ENCODE assay signal across 13 cellular contexts in the genomic region with DNA sequence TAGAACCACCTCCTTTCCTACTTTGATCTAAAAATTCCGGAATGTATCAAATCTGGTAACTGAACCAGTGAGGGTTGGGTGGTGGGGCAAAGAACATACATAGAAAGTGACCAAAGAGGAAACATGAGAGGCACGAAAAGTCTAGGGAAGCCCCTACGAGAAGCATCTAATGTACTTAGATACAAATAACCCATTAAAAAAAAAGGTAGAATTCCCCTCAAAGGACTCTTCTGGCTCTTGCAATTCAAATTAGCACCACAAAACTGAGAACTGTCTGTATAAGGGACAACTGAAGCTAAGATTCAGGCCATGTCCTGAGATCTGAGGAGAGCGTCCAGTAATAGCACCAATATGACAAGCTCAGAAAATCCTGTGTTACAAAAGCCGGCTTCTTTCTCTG. TPM values are rescaled to one million over a fixed set of nuclear protein-coding genes. Genes with fewer than 3 reads are reported as not detected.
DNase-seq lines count a peak whose midpoint lies in the region; ATAC-seq, FAIRE-seq and TF ChIP-seq lines count a peak whose summit lies in the region.
"Had no signal": no experiment of that assay in that cellular context is flagged by ENCODE, and none has a peak within 500 bp of the region (broad histone marks: within the 10 kb centered on the region; RNA-seq: fewer than 3 reads in every experiment).

No MANE protein-coding gene starts in this region.

- H3K4me2 ChIP-seq in HepG2 (ENCODE audit: low read depth, low read length): no peak overlapping the region

- ATAC-seq in GM19463 (IDR thresholded peaks at IDR 0.05; ENCODE audit: unreplicated experiment) (peak; percentile 53), HG03558 (IDR thresholded peaks at IDR 0.05; ENCODE audit: extremely low read depth, unreplicated experiment) (peak; percentile 33), HepG2 (no peak), HG03571 (IDR thresholded peaks at IDR 0.05; ENCODE audit: unreplicated experiment) (no peak), GM19395 (IDR thresholded peaks at IDR 0.05; ENCODE audit: unreplicated experiment) (no peak)

- H3K4me3 Mint-ChIP-seq in Calu3 (ENCODE audit: low read depth, unreplicated experiment): no peak overlapping the region
- H3K4me3 Mint-ChIP-seq: activated naive CD4-positive, alpha-beta T cell treated with anti-CD3 and anti-CD28 coated beads, Interleukin-2, amount 50 U/mL, for 24 hours; central memory CD8-positive, alpha-beta T cell had no signal

- no peak overlapping the region for H3K9ac ChIP-seq in HepG2 (ENCODE audit: insufficient read depth, low read depth, low read length)

- FAIRE-seq in HepG2 (lab: Jason Lieb, UNC): no peak

- H3K4me3 ChIP-seq in HepG2 (replicated peaks in 1 of 3; ENCODE audit: insufficient read depth in 1 of 3, low read depth in 2 of 3, low read length in 3 of 3): no peak overlapping the region
- H3K4me3 ChIP-seq: heart right ventricle had no signal

- BruUV-seq in HepG2 (replicated peaks; lab: Mats Ljungman, UMichigan) (no TSS peak), Calu3 (replicated peaks; lab: Mats Ljungman, UMichigan) (no TSS peak)

- TF ChIP-seq RAD21 in HepG2 (CRISPR knock-in tag; IDR thresholded peaks at IDR 0.05): no peak

- TF ChIP-seq POLR2A in HepG2 (IDR thresholded peaks at IDR 0.05; ENCODE audit: insufficient read depth in 1 of 2, low read depth in 2 of 2, low read length in 2 of 2): no peak

- H3K9me3 ChIP-seq in HepG2 (ENCODE audit: low read length): no peaks in the 10 kb centered on the region
- H3K9me3 ChIP-seq: heart right ventricle had no signal

- H3K27me3 ChIP-seq in HepG2 (ENCODE audit: control insufficient read depth in 1 of 2, insufficient read depth in 2 of 2, low read length in 2 of 2): no peaks in the 10 kb centered on the region
- H3K27me3 ChIP-seq: heart right ventricle had no signal

- no peaks in the 10 kb centered on the region; the same call in 1 of the 2 replicates for H4K20me1 ChIP-seq in HepG2 (ENCODE audit: insufficient read depth, low read length)

- no peak overlapping the region for H3K27ac Mint-ChIP-seq in Calu3 (ENCODE audit: unreplicated experiment)
- H3K27ac Mint-ChIP-seq: activated naive CD4-positive, alpha-beta T cell treated with anti-CD3 and anti-CD28 coated beads, Interleukin-2, amount 50 U/mL, for 24 hours had no signal

- H3K4me1 ChIP-seq in HepG2 (ENCODE audit: insufficient read depth, low read length): peaks cover 14% of the 10 kb centered on the region
- H3K4me1 ChIP-seq: heart right ventricle had no signal

- peaks cover 1 to 52% of the 10 kb centered on the region in 2 experiments; a peak in 4 of 5 replicates for H3K36me3 ChIP-seq in HepG2 (replicated peaks in 1 of 2; ENCODE audit: control insufficient read depth in 1 of 2, insufficient read depth in 2 of 2, low read length in 2 of 2)

- DNase-seq in GM13977 (ENCODE audit: low spot score): peak; percentile 36
- DNase-seq in HepG2 (ENCODE audit: low spot score): no peak
- no peak for DNase-seq in Calu3
- no peak for DNase-seq in kidney tubule cell (ENCODE audit: low spot score)
- DNase-seq: heart right ventricle, left cardiac atrium, NCI-H2107 had no signal

- no peaks in the 10 kb centered on the region for H3K4me1 Mint-ChIP-seq in Calu3 (ENCODE audit: low read depth, unreplicated experiment)
- H3K4me1 Mint-ChIP-seq: activated naive CD4-positive, alpha-beta T cell treated with anti-CD3 and anti-CD28 coated beads, Interleukin-2, amount 50 U/mL, for 24 hours; central memory CD8-positive, alpha-beta T cell had no signal

- in situ Hi-C loops in GM13977 (cut with MboI; ENCODE audit: low pct_unique_long_range_greater_than_20kb, low sequenced_read_pairs, unreplicated experiment) (no loop called here), HepG2 (cut with HindIII; ENCODE audit: extremely low pct_ligation_motif_present, low pct_unique_long_range_greater_than_20kb) (no loop called here)

- intact Hi-C loops in HepG2 (cut with micrococcal nuclease; ENCODE audit: unreplicated experiment) (no loop called here), Calu3 (cut with micrococcal nuclease; ENCODE audit: unreplicated experiment) (no loop called here)

- 97% methylated on average over 5 of the region's 5 CpGs for WGBS in HepG2 (ENCODE audit: low lambda C conversion rate)

- TF ChIP-seq EP300 in HepG2 (IDR thresholded peaks at IDR 0.05; ENCODE audit: low read depth in 2 of 2, low read length in 2 of 2) (no peak), HepG2 (CRISPR knock-in tag; IDR thresholded peaks at IDR 0.05; ENCODE audit: borderline replicate concordance) (no peak)

- peaks cover 12% of the 10 kb centered on the region for H3K36me3 Mint-ChIP-seq in Calu3 (ENCODE audit: insufficient read depth, unreplicated experiment)

- H3K9me3 Mint-ChIP-seq in Calu3 (ENCODE audit: low read depth, unreplicated experiment): no peaks in the 10 kb centered on the region
- H3K9me3 Mint-ChIP-seq: activated naive CD4-positive, alpha-beta T cell treated with anti-CD3 and anti-CD28 coated beads, Interleukin-2, amount 50 U/mL, for 24 hours; central memory CD8-positive, alpha-beta T cell had no signal

- no peak overlapping the region for H2AFZ ChIP-seq in HepG2 (ENCODE audit: low read length)

- no peak for TF ChIP-seq CTCF in GM13977 (IDR thresholded peaks at IDR 0.05; ENCODE audit: extremely low read depth, insufficient read depth, missing control alignments)
- no peak for TF ChIP-seq CTCF in HepG2 (CRISPR knock-in tag; IDR thresholded peaks at IDR 0.05)
- no peak for TF ChIP-seq CTCF in Calu3 (IDR thresholded peaks at IDR 0.05; ENCODE audit: unreplicated experiment)

- H3K27ac ChIP-seq in HepG2 (ENCODE audit: extremely low read length, insufficient read depth, low read length): peak overlapping the region; percentile 35
- H3K27ac ChIP-seq: heart right ventricle had no signal

- POLR2A ChIA-PET in HepG2 (lab: Yijun Ruan, JAX): no interaction called here

- H3K27me3 Mint-ChIP-seq in Calu3 (ENCODE audit: unreplicated experiment): no peaks in the 10 kb centered on the region
- H3K27me3 Mint-ChIP-seq: activated naive CD4-positive, alpha-beta T cell treated with anti-CD3 and anti-CD28 coated beads, Interleukin-2, amount 50 U/mL, for 24 hours; central memory CD8-positive, alpha-beta T cell had no signal

- CTCF ChIA-PET in HepG2 (lab: Yijun Ruan, JAX; ENCODE audit: low intra/inter-chr PET ratio, low total read pairs): no interaction called here
- CTCF ChIA-PET in Calu3 (lab: Charles Lee): interaction anchor here (0.7 kb wide), 1 partner anchor 10 kb away, joined by 3 read pairs; no protein-coding TSS in a partner anchor

- peaks cover 15% of the 10 kb centered on the region for H3K79me2 ChIP-seq in HepG2 (ENCODE audit: insufficient read depth, low read length)

TF ChIP-seq in HepG2, 621 proteins besides CTCF, POLR2A, EP300 and RAD21 (continues in another document):
- TF ChIP-seq YEATS4 (CRISPR knock-in tag; IDR thresholded peaks at IDR 0.05; ENCODE audit: borderline replicate concordance): no peak

RNA-seq across cellular contexts. Expression of gene MTHFD1, which starts 21.4 kb away (rescaled TPM):
- total RNA-seq in HepG2 (2016; rRNA removed; fragmentation: Illumina TruSeq; extraction: Trizol) (106 and 186 TPM in 2 replicates), Calu3 (2022) (155 and 164 TPM in 2 replicates)
- total RNA-seq in HepG2 (2016; cell fraction: cytosol; rRNA removed; fragmentation: Illumina TruSeq; extraction: Trizol; ENCODE audit: low read depth): 27.7 and 41.1 TPM in 2 replicates
- 106 and 176 TPM in 2 replicates for total RNA-seq in HepG2 (2016; cell fraction: insoluble cytoplasmic fraction; rRNA removed; fragmentation: Illumina TruSeq; extraction: Trizol)
- 37.7 and 38.9 TPM in 2 replicates for total RNA-seq in HepG2 (2016; cell fraction: membrane; rRNA removed; fragmentation: Illumina TruSeq; extraction: Trizol)
- 117 and 125 TPM in 2 replicates for total RNA-seq in HepG2 (2016; cell fraction: nucleus; rRNA removed; fragmentation: Illumina TruSeq; extraction: Trizol)
- polyA plus RNA-seq in HepG2 (2011; rRNA removed): 31.0 and 33.6 TPM in 2 replicates
- 24.6 and 25.3 TPM in 2 replicates for polyA plus RNA-seq in HepG2 (2011; cell fraction: cytosol; rRNA removed)
- 36.7 and 38.0 TPM in 2 replicates for polyA plus RNA-seq in HepG2 (2011; cell fraction: nucleus; rRNA removed)
- polyA plus RNA-seq in HepG2 (2012): 65.7 and 92.6 TPM in 2 replicates
- 15.0 and 19.1 TPM in 2 replicates for polyA plus RNA-seq in HepG2 (2016; cell fraction: cytosol; fragmentation: Illumina TruSeq; extraction: Trizol; ENCODE audit: low read depth)
- 175 and 178 TPM in 2 replicates for polyA plus RNA-seq in HepG2 (2016; cell fraction: insoluble cytoplasmic fraction; fragmentation: Illumina TruSeq; extraction: Trizol; ENCODE audit: low read depth)
- 28.8 and 31.3 TPM in 2 replicates for polyA plus RNA-seq in HepG2 (2016; cell fraction: membrane; fragmentation: Illumina TruSeq; extraction: Trizol; ENCODE audit: low read depth)
- polyA plus RNA-seq in HepG2 (2016; cell fraction: nucleus; fragmentation: Illumina TruSeq; extraction: Trizol; ENCODE audit: insufficient read depth, low read depth): 154 and 168 TPM in 2 replicates
- polyA minus RNA-seq in HepG2 (2011; rRNA and poly(A)+ RNA removed; ENCODE audit: low replicate concordance): 55.0 and 195 TPM in 2 replicates
- 51.5 and 63.7 TPM in 2 replicates for polyA minus RNA-seq in HepG2 (2011; cell fraction: cytosol; rRNA and poly(A)+ RNA removed)
- polyA minus RNA-seq in HepG2 (2011; cell fraction: nucleus; rRNA and poly(A)+ RNA removed): 76.7 and 120 TPM in 2 replicates

RNA-seq across cellular contexts. Expression of gene AKAP5, which starts 55.8 kb away (rescaled TPM):
- total RNA-seq in HepG2 (2016; rRNA removed; fragmentation: Illumina TruSeq; extraction: Trizol) (1.5 and 2.1 TPM in 2 replicates), Calu3 (2022) (1.1 and 1.7 TPM in 2 replicates)
- 0.10 and 0.18 TPM in 2 replicates for total RNA-seq in HepG2 (2016; cell fraction: cytosol; rRNA removed; fragmentation: Illumina TruSeq; extraction: Trizol; ENCODE audit: low read depth)
- 1.4 and 1.9 TPM in 2 replicates for total RNA-seq in HepG2 (2016; cell fraction: insoluble cytoplasmic fraction; rRNA removed; fragmentation: Illumina TruSeq; extraction: Trizol)
- total RNA-seq in HepG2 (2016; cell fraction: membrane; rRNA removed; fragmentation: Illumina TruSeq; extraction: Trizol): 0.86 and 0.99 TPM in 2 replicates
- 2.1 TPM in 2 replicates for total RNA-seq in HepG2 (2016; cell fraction: nucleus; rRNA removed; fragmentation: Illumina TruSeq; extraction: Trizol)
- 0.13 and 0.18 TPM in 2 replicates for polyA plus RNA-seq in HepG2 (2011; rRNA removed)
- polyA plus RNA-seq in HepG2 (2011; cell fraction: cytosol; rRNA removed): 0.08 and 0.12 TPM in 2 replicates
- polyA plus RNA-seq in HepG2 (2011; cell fraction: nucleus; rRNA removed): 0.05 and 0.12 TPM in 2 replicates
- 0.13 and 0.47 TPM in 2 replicates for polyA plus RNA-seq in HepG2 (2012)
- 0.11 TPM in 2 replicates for polyA plus RNA-seq in HepG2 (2016; cell fraction: cytosol; fragmentation: Illumina TruSeq; extraction: Trizol; ENCODE audit: low read depth)
- 1.3 and 1.5 TPM in 2 replicates for polyA plus RNA-seq in HepG2 (2016; cell fraction: insoluble cytoplasmic fraction; fragmentation: Illumina TruSeq; extraction: Trizol; ENCODE audit: low read depth)
- 0.46 and 0.49 TPM in 2 replicates for polyA plus RNA-seq in HepG2 (2016; cell fraction: membrane; fragmentation: Illumina TruSeq; extraction: Trizol; ENCODE audit: low read depth)
- polyA plus RNA-seq in HepG2 (2016; cell fraction: nucleus; fragmentation: Illumina TruSeq; extraction: Trizol; ENCODE audit: insufficient read depth, low read depth): 1.1 and 1.2 TPM in 2 replicates
- polyA minus RNA-seq in HepG2 (2011; rRNA and poly(A)+ RNA removed; ENCODE audit: low replicate concordance): 0.12 and 0.82 TPM in 2 replicates
- polyA minus RNA-seq in HepG2 (2011; cell fraction: cytosol; rRNA and poly(A)+ RNA removed): 0.30 and 0.35 TPM in 2 replicates
- 0.90 and 1.6 TPM in 2 replicates for polyA minus RNA-seq in HepG2 (2011; cell fraction: nucleus; rRNA and poly(A)+ RNA removed)

Comparison
In these comparisons a context has a peak if more than half of its experiments do, and no peak if none do; other contexts are left out.
1. ATAC-seq: peak in GM19463 (single experiment) and HG03558 (single experiment); none in HepG2 (single experiment), HG03571 (single experiment) and GM19395 (single experiment).